ENCODE assay signal across 16 cellular contexts in genomic region chr10:110533149-110533548, GRCh38. TPM values are rescaled to one million over a fixed set of nuclear protein-coding genes. Genes with fewer than 3 reads are reported as not detected.
A peak's percentile ranks its signal among the peaks of the same experiment; 100 is the strongest.
DNase-seq lines count a peak whose midpoint lies in the region; FAIRE-seq and TF ChIP-seq lines count a peak whose summit lies in the region.
"Had no signal": no experiment of that assay in that cellular context is flagged by ENCODE, and none has a peak within 500 bp of the region (broad histone marks: within the 10 kb centered on the region; RNA-seq: fewer than 3 reads in every experiment).

No MANE protein-coding gene starts in this region.

- H3K4me2 ChIP-seq in astrocyte (ENCODE audit: low read length) (no peak overlapping the region), neuronal stem cell (ENCODE audit: insufficient read depth, low read length, poor library complexity, severe bottlenecking) (no peak overlapping the region)

- no peaks in the 10 kb centered on the region for H4K20me1 ChIP-seq in astrocyte (ENCODE audit: insufficient read depth, low read length)

- H2AK5ac ChIP-seq in neuronal stem cell (ENCODE audit: low read depth, low read length), result no peak overlapping the region

- H3K4me1 Mint-ChIP-seq in activated CD4-positive, alpha-beta T cell treated with anti-CD3 and anti-CD28 coated beads, Interleukin-2, amount 10 ng/mL, durations not matched to agents 24 days and 14 days, result peaks cover 60% of the 10 kb centered on the region
- peaks cover 43% of the 10 kb centered on the region for H3K4me1 Mint-ChIP-seq in astrocyte (ENCODE audit: low read depth, unreplicated experiment)

- H4K8ac ChIP-seq in neuronal stem cell (ENCODE audit: low read depth, low read length), result no peak overlapping the region

- no peak overlapping the region for H3K4me3 ChIP-seq in astrocyte (ENCODE audit: insufficient read depth, low read depth, low read length)
- no peak overlapping the region for H3K4me3 ChIP-seq in neuronal stem cell (ENCODE audit: low read length in 2 of 2)
- H3K4me3 ChIP-seq: left lung, thoracic aorta had no signal

- no peak overlapping the region for H3K4me3 Mint-ChIP-seq in activated CD4-positive, alpha-beta T cell treated with anti-CD3 and anti-CD28 coated beads, Interleukin-2, amount 10 ng/mL, durations not matched to agents 24 days and 14 days
- H3K4me3 Mint-ChIP-seq in astrocyte (ENCODE audit: unreplicated experiment), result no peak overlapping the region
- H3K4me3 Mint-ChIP-seq: dendritic cell treated with granulocyte-macrophage colony-stimulating factor and Interleukin-4, amounts not matched to agents 40 ng/mL and 50 ng/mL, for 4 days had no signal

- H3K9me3 ChIP-seq in astrocyte (ENCODE audit: insufficient read depth, low read depth, low read length) (no peaks in the 10 kb centered on the region), neuronal stem cell (replicated peaks in 1 of 2; ENCODE audit: control insufficient read depth in 2 of 2, insufficient read depth in 1 of 2, low read depth in 1 of 2, low read length in 2 of 2) (no peaks in the 10 kb centered on the region)
- H3K9me3 ChIP-seq: left lung, thoracic aorta had no signal

- TF ChIP-seq CTCF in astrocyte (IDR thresholded peaks at IDR 0.05; ENCODE audit: insufficient read depth, low read depth, low read length), result no peak

- no peak overlapping the region for H3K23ac ChIP-seq in neuronal stem cell (ENCODE audit: low read depth, low read length, poor library complexity)

- no peak overlapping the region for H3K9ac ChIP-seq in astrocyte (ENCODE audit: low read length)
- H3K9ac ChIP-seq in neuronal stem cell (ENCODE audit: low read depth, low read length, poor library complexity), result no peak overlapping the region

- H3K36me3 ChIP-seq in astrocyte (ENCODE audit: insufficient read depth, low read length), result no peaks in the 10 kb centered on the region
- H3K36me3 ChIP-seq in neuronal stem cell (replicated peaks in 1 of 2; ENCODE audit: control insufficient read depth in 2 of 2, insufficient read depth in 2 of 2, low read length in 2 of 2), result no peaks in the 10 kb centered on the region
- H3K36me3 ChIP-seq: left lung, thoracic aorta had no signal

- no peak for DNase-seq in activated CD4-positive, alpha-beta T cell treated with anti-CD3 and anti-CD28 coated beads, Interleukin-2, amount 10 ng/mL, durations not matched to agents 24 days and 14 days
- no peak for DNase-seq in activated CD4-positive, alpha-beta T cell treated with anti-CD3 and anti-CD28 coated beads, Interleukin-2, amount 50 U/mL, for 48 hours
- DNase-seq in NCI-H82 treated with DMSO at 0.1 percent for 48 hours (lab: John Stamatoyannopoulos, UW; ENCODE audit: unreplicated experiment) (peak; percentile 27), astrocyte (ENCODE audit: low read depth) (no peak), neuronal stem cell (ENCODE audit: low spot score) (no peak), HCEC 1CT (no peak), DMS114 treated with DMSO at 0.1 percent for 48 hours (lab: John Stamatoyannopoulos, UW; ENCODE audit: unreplicated experiment) (no peak)
- no peak for DNase-seq in effector CD8-positive, alpha-beta T cell (lab: John Stamatoyannopoulos, UW)
- DNase-seq: activated effector memory CD4-positive, alpha-beta T cell treated with Interleukin-2 at 50 U/mL for 16 hours; left lung; NCI-H2171; NK-92 treated with Interleukin-12 subunit alpha and Interleukin-12 subunit beta, amount 100 ng/mL, for 24 hours; SHP77 treated with DMSO at 0.1 percent for 48 hours had no signal

- H3K4me1 ChIP-seq in astrocyte (ENCODE audit: insufficient read depth, low read length) (peaks cover 43% of the 10 kb centered on the region), neuronal stem cell (ENCODE audit: control insufficient read depth in 2 of 2, insufficient read depth in 1 of 2, low read depth in 1 of 2, low read length in 2 of 2) (peaks cover 0 to 9% of the 10 kb centered on the region in 2 donors)

- H3K36me3 Mint-ChIP-seq in activated CD4-positive, alpha-beta T cell treated with anti-CD3 and anti-CD28 coated beads, Interleukin-2, amount 10 ng/mL, durations not matched to agents 24 days and 14 days (ENCODE audit: low read depth), result peaks cover 12% of the 10 kb centered on the region
- no peaks in the 10 kb centered on the region for H3K36me3 Mint-ChIP-seq in astrocyte (ENCODE audit: low read depth, unreplicated experiment)

- no peaks in the 10 kb centered on the region for H3K9me3 Mint-ChIP-seq in activated CD4-positive, alpha-beta T cell treated with anti-CD3 and anti-CD28 coated beads, Interleukin-2, amount 10 ng/mL, durations not matched to agents 24 days and 14 days
- H3K9me3 Mint-ChIP-seq in astrocyte (ENCODE audit: unreplicated experiment), result no peaks in the 10 kb centered on the region
- H3K9me3 Mint-ChIP-seq: dendritic cell treated with granulocyte-macrophage colony-stimulating factor and Interleukin-4, amounts not matched to agents 40 ng/mL and 50 ng/mL, for 4 days had no signal

- no peaks in the 10 kb centered on the region for H3K79me1 ChIP-seq in neuronal stem cell (ENCODE audit: low read depth, low read length)

- H3K14ac ChIP-seq in neuronal stem cell (ENCODE audit: low read length), result no peak overlapping the region

- H3K27me3 ChIP-seq in astrocyte (ENCODE audit: insufficient read depth, low read length), result no peaks in the 10 kb centered on the region
- H3K27me3 ChIP-seq in neuronal stem cell (ENCODE audit: control insufficient read depth in 3 of 3, insufficient read depth in 3 of 3, low read depth in 1 of 3, low read length in 3 of 3), result no peaks in the 10 kb centered on the region

- intact Hi-C loops in activated CD4-positive, alpha-beta T cell treated with anti-CD3 and anti-CD28 coated beads, Interleukin-2, amount 10 ng/mL, durations not matched to agents 24 days and 14 days (cut with micrococcal nuclease), result no loop called here

- H2BK5ac ChIP-seq in neuronal stem cell (ENCODE audit: low read length), result no peak overlapping the region

- FAIRE-seq in astrocyte (lab: Jason Lieb, UNC), result no peak

- no peak overlapping the region for H2BK15ac ChIP-seq in neuronal stem cell (ENCODE audit: low read length)

- no peak overlapping the region for H2BK120ac ChIP-seq in neuronal stem cell (ENCODE audit: low read depth, low read length)

- H2BK12ac ChIP-seq in neuronal stem cell (ENCODE audit: low read length), result no peak overlapping the region

- no peaks in the 10 kb centered on the region for H3K79me2 ChIP-seq in astrocyte (ENCODE audit: insufficient read depth, low read length)

- no peak overlapping the region for H3K18ac ChIP-seq in neuronal stem cell (ENCODE audit: low read length)

- peak overlapping the region; percentile 8 for H3K27ac Mint-ChIP-seq in activated CD4-positive, alpha-beta T cell treated with anti-CD3 and anti-CD28 coated beads, Interleukin-2, amount 10 ng/mL, durations not matched to agents 24 days and 14 days
- H3K27ac Mint-ChIP-seq in astrocyte (ENCODE audit: unreplicated experiment), result peak overlapping the region; percentile 84
- H3K27ac Mint-ChIP-seq: dendritic cell treated with granulocyte-macrophage colony-stimulating factor and Interleukin-4, amounts not matched to agents 40 ng/mL and 50 ng/mL, for 4 days had no signal

- no peak overlapping the region for H3K27ac ChIP-seq in astrocyte (ENCODE audit: low read depth, low read length)
- no peak overlapping the region for H3K27ac ChIP-seq in neuronal stem cell (replicated peaks; ENCODE audit: low read length)
- H3K27ac ChIP-seq: 22Rv1, left lung, thoracic aorta had no signal

- H3K27me3 Mint-ChIP-seq in activated CD4-positive, alpha-beta T cell treated with anti-CD3 and anti-CD28 coated beads, Interleukin-2, amount 10 ng/mL, durations not matched to agents 24 days and 14 days, result no peaks in the 10 kb centered on the region
- no peaks in the 10 kb centered on the region for H3K27me3 Mint-ChIP-seq in astrocyte (ENCODE audit: low read depth, unreplicated experiment)

- no peak overlapping the region for H3K4ac ChIP-seq in neuronal stem cell (ENCODE audit: low read length)

- H4K91ac ChIP-seq in neuronal stem cell (ENCODE audit: low read depth, low read length, poor library complexity), result no peak overlapping the region

- peak overlapping the region; percentile 61 for H2AFZ ChIP-seq in astrocyte (ENCODE audit: low read depth, low read length)
- H2AFZ ChIP-seq in neuronal stem cell (ENCODE audit: low read length), result peak overlapping the region; percentile 54

- WGBS in neuronal stem cell (ENCODE audit: extremely low coverage in 2 of 2, insufficient read length in 2 of 2, insufficient replicate concordance in 1 of 2), 2 donors, result no CpG with 5 or more reads among the region's 3 CpGs

RNA-seq across cellular contexts. Expression of gene SMC3, which starts 34.3 kb away (rescaled TPM):
- 82.2 and 87.3 TPM in 2 replicates for total RNA-seq in activated CD4-positive, alpha-beta T cell treated with anti-CD3 and anti-CD28 coated beads, Interleukin-2, amount 10 ng/mL, durations not matched to agents 24 days and 14 days
- total RNA-seq in astrocyte, result 24.8 and 27.2 TPM in 2 replicates
- polyA plus RNA-seq in neuronal stem cell (2013, experiment 1 of 2), result 85.0 TPM
- polyA plus RNA-seq in neuronal stem cell (2013, experiment 2 of 2), result 86.3 TPM

RNA-seq across cellular contexts. Expression of gene DUSP5, which starts 35.4 kb away (rescaled TPM):
- total RNA-seq in activated CD4-positive, alpha-beta T cell treated with anti-CD3 and anti-CD28 coated beads, Interleukin-2, amount 10 ng/mL, durations not matched to agents 24 days and 14 days, result 76.0 and 79.9 TPM in 2 replicates
- total RNA-seq in astrocyte, result 35.0 and 36.4 TPM in 2 replicates
- polyA plus RNA-seq in neuronal stem cell (2013, experiment 1 of 2), result 1.4 TPM
- 1.6 TPM for polyA plus RNA-seq in neuronal stem cell (2013, experiment 2 of 2)
